ENCODE assay signal across 8 cellular contexts in genomic region chr16:82653550-82654511, GRCh38. TPM values are rescaled to one million over a fixed set of nuclear protein-coding genes. Genes with fewer than 3 reads are reported as not detected.
DNase-seq lines count a peak whose midpoint lies in the region; ATAC-seq and TF ChIP-seq lines count a peak whose summit lies in the region.

No MANE protein-coding gene starts in this region.

- H3K4me3 Mint-ChIP-seq in naive thymus-derived CD8-positive, alpha-beta T cell: peak overlapping the region; percentile 46 to 76 (median 60)

- CTCF ChIA-PET in mammary epithelial cell (lab: Charles Lee; ENCODE audit: low non-redundant PET): no interaction called here

- H2AFZ ChIP-seq in mammary epithelial cell (ENCODE audit: low read depth, low read length): peak overlapping the region; percentile 75

- no peaks in the 10 kb centered on the region for H3K9me3 ChIP-seq in right atrium auricular region
- H3K9me3 ChIP-seq in mammary epithelial cell (replicated peaks; ENCODE audit: insufficient read depth, low read length): no peaks in the 10 kb centered on the region

- H3K79me2 ChIP-seq in mammary epithelial cell (ENCODE audit: insufficient read depth, low read length): peaks cover 95% of the 10 kb centered on the region

- no TSS peak for BruUV-seq in mammary epithelial cell (replicated peaks; lab: Mats Ljungman, UMichigan)

- H3K4me1 ChIP-seq in right atrium auricular region: peaks cover 0 to 41% of the 10 kb centered on the region in 2 donors
- peaks cover 75% of the 10 kb centered on the region for H3K4me1 ChIP-seq in mammary epithelial cell (ENCODE audit: insufficient read depth, low read length)

- TF ChIP-seq CTCF in right atrium auricular region (IDR thresholded peaks at IDR 0.05) (no peak), mammary epithelial cell (conservative IDR thresholded peaks at IDR 0.05 in 1 of 2, IDR thresholded peaks at IDR 0.05 in 1 of 2; ENCODE audit: extremely low read depth in 1 of 2, insufficient read depth in 1 of 2, low read depth in 1 of 2, low read length in 2 of 2) (no peak)

- peak; percentile 27 for ATAC-seq in Right ventricle myocardium inferior
- peak; percentile 70 for ATAC-seq in HG03097 (IDR thresholded peaks at IDR 0.05; ENCODE audit: low FRiP score, unreplicated experiment)
- peak; percentile 93 for ATAC-seq in SK-N-SH treated with all-trans-retinoic acid at 6 μM for 48 hours
- peak; percentile 58 to 63 for ATAC-seq in naive thymus-derived CD8-positive, alpha-beta T cell

- H3K4me2 ChIP-seq in mammary epithelial cell (ENCODE audit: insufficient read depth, low read depth, low read length): peak overlapping the region; percentile 78

- H3K4me1 Mint-ChIP-seq in naive thymus-derived CD8-positive, alpha-beta T cell: peaks cover 35 to 84% (median 79%) of the 10 kb centered on the region in 4 donors

- H3K27me3 ChIP-seq in right atrium auricular region: no peaks in the 10 kb centered on the region
- no peaks in the 10 kb centered on the region for H3K27me3 ChIP-seq in mammary epithelial cell (ENCODE audit: insufficient read depth, low read length)

- H3K9me3 Mint-ChIP-seq in naive thymus-derived CD8-positive, alpha-beta T cell: peaks cover 0 to 3% (median 0%) of the 10 kb centered on the region in 9 donors

- H3K4me3 ChIP-seq in right atrium auricular region (no peak overlapping the region), mammary epithelial cell (replicated peaks in 1 of 3; ENCODE audit: insufficient read depth in 1 of 3, low read depth in 2 of 3, low read length in 3 of 3) (peak overlapping the region in 1 of 3 experiments; percentile 13)

- in situ Hi-C loops in mammary epithelial cell (cut with MboI; ENCODE audit: low sequenced_read_pairs in 2 of 2): no loop called here

- H3K27ac ChIP-seq in right atrium auricular region (peak overlapping the region in 1 of 2 donors; percentile 0), mammary epithelial cell (ENCODE audit: insufficient read depth, low read depth, low read length) (peak overlapping the region; percentile 91)

- H3K36me3 Mint-ChIP-seq in naive thymus-derived CD8-positive, alpha-beta T cell: no peaks in the 10 kb centered on the region

- no peaks in the 10 kb centered on the region for H4K20me1 ChIP-seq in mammary epithelial cell (ENCODE audit: insufficient read depth, low read length)

- DNase-seq in Right ventricle myocardium inferior (ENCODE audit: missing footprints): no peak
- DNase-seq in right atrium auricular region (ENCODE audit: low spot score): no peak
- peak; percentile 89 for DNase-seq in mammary epithelial cell
- peak in 5 of 10 donors; percentile 10 to 33 (median 22) for DNase-seq in naive thymus-derived CD8-positive, alpha-beta T cell
- DNase-seq in NCI-H146 (lab: John Stamatoyannopoulos, UW): no peak
- no peak for DNase-seq in COLO668 (lab: John Stamatoyannopoulos, UW; ENCODE audit: unreplicated experiment)

- WGBS in mammary epithelial cell (ENCODE audit: low coverage, missing lambda C conversion rate): 4% methylated on average over 9 of the region's 11 CpGs

- intact Hi-C loops in Right ventricle myocardium inferior (cut with DNase I) (no loop called here), mammary epithelial cell (cut with micrococcal nuclease) (loop anchor here (1.0 to 5.0 kb wide), 3 partner anchors 20 to 38 kb away; no protein-coding TSS in a partner anchor)

- no peaks in the 10 kb centered on the region for H3K27me3 Mint-ChIP-seq in naive thymus-derived CD8-positive, alpha-beta T cell

- dilution Hi-C loops in mammary epithelial cell (cut with HindIII; ENCODE audit: low sequenced_read_pairs): no loop called here

- H3K36me3 ChIP-seq in right atrium auricular region (no peaks in the 10 kb centered on the region), mammary epithelial cell (ENCODE audit: insufficient read depth, low read length) (peaks cover 4% of the 10 kb centered on the region)

- H3K27ac Mint-ChIP-seq in naive thymus-derived CD8-positive, alpha-beta T cell: peak overlapping the region; percentile 54 to 94 (median 82)

- peak overlapping the region; percentile 76 for H3K9ac ChIP-seq in mammary epithelial cell (ENCODE audit: insufficient read depth, low read length)

- POLR2A ChIA-PET in naive thymus-derived CD8-positive, alpha-beta T cell (lab: Charles Lee): no interaction called here

TF ChIP-seq in SK-N-SH treated with all-trans-retinoic acid at 6 μM for 48 hours, 23 proteins besides CTCF, POLR2A, EP300 and RAD21:
- TF ChIP-seq, protein P1, sequence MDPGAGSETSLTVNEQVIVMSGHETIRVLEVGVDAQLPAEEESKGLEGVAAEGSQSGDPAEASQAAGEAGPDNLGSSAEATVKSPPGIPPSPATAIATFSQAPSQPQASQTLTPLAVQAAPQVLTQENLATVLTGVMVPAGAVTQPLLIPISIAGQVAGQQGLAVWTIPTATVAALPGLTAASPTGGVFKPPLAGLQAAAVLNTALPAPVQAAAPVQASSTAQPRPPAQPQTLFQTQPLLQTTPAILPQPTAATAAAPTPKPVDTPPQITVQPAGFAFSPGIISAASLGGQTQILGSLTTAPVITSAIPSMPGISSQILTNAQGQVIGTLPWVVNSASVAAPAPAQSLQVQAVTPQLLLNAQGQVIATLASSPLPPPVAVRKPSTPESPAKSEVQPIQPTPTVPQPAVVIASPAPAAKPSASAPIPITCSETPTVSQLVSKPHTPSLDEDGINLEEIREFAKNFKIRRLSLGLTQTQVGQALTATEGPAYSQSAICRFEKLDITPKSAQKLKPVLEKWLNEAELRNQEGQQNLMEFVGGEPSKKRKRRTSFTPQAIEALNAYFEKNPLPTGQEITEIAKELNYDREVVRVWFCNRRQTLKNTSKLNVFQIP (CRISPR knock-in tag; IDR thresholded peaks at IDR 0.05; ENCODE audit: borderline replicate concordance, low read depth): no peak
- TF ChIP-seq ZNF8 (CRISPR knock-in tag; IDR thresholded peaks at IDR 0.05) (no peak), GLIS3 (CRISPR knock-in tag; IDR thresholded peaks at IDR 0.05) (no peak), TCF4 (CRISPR knock-in tag; IDR thresholded peaks at IDR 0.05; ENCODE audit: borderline replicate concordance) (no peak), ZFP30 (CRISPR knock-in tag; IDR thresholded peaks at IDR 0.05) (no peak), CSDC2 (CRISPR knock-in tag; IDR thresholded peaks at IDR 0.05) (no peak), PATZ1 (CRISPR knock-in tag; IDR thresholded peaks at IDR 0.05; ENCODE audit: borderline replicate concordance) (no peak), ISL1 (CRISPR knock-in tag; IDR thresholded peaks at IDR 0.05) (peak; percentile 33; the same call in 1 of the 2 replicates), BACH2 (CRISPR knock-in tag; IDR thresholded peaks at IDR 0.05; ENCODE audit: borderline replicate concordance) (no peak), PPARA (CRISPR knock-in tag; IDR thresholded peaks at IDR 0.05; ENCODE audit: borderline replicate concordance) (no peak), ZC3H10 (CRISPR knock-in tag; IDR thresholded peaks at IDR 0.05) (no peak), ARNTL (CRISPR knock-in tag; IDR thresholded peaks at IDR 0.05; ENCODE audit: borderline replicate concordance, low read depth) (no peak), SNAI2 (CRISPR knock-in tag; IDR thresholded peaks at IDR 0.05) (no peak), ZFP3 (CRISPR knock-in tag; IDR thresholded peaks at IDR 0.05) (no peak), TOX (CRISPR knock-in tag; IDR thresholded peaks at IDR 0.05; ENCODE audit: borderline replicate concordance) (peak; percentile 6; the same call in 1 of the 2 replicates)
- TF ChIP-seq, protein P2, sequence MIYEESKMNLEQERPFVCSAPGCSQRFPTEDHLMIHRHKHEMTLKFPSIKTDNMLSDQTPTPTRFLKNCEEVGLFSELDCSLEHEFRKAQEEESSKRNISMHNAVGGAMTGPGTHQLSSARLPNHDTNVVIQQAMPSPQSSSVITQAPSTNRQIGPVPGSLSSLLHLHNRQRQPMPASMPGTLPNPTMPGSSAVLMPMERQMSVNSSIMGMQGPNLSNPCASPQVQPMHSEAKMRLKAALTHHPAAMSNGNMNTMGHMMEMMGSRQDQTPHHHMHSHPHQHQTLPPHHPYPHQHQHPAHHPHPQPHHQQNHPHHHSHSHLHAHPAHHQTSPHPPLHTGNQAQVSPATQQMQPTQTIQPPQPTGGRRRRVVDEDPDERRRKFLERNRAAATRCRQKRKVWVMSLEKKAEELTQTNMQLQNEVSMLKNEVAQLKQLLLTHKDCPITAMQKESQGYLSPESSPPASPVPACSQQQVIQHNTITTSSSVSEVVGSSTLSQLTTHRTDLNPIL (CRISPR knock-in tag; IDR thresholded peaks at IDR 0.05; ENCODE audit: low read depth): peak; percentile 46; the same call in 1 of the 2 replicates

RNA-seq across cellular contexts. Expression of gene CDH13, which starts 27.1 kb away (rescaled TPM):
- total RNA-seq in Right ventricle myocardium inferior (173 TPM), right atrium auricular region (10 to 100 TPM; 75.4 to 85.9 TPM), mammary epithelial cell (100 to 1,000 TPM; 141 to 157 TPM)
- 130 TPM for polyA plus RNA-seq in mammary epithelial cell
- 141 TPM for polyA minus RNA-seq in mammary epithelial cell
- total RNA-seq in naive thymus-derived CD8-positive, alpha-beta T cell: not detected
- polyA plus RNA-seq in naive thymus-derived CD8-positive, alpha-beta T cell: not detected

Comparison
In these comparisons a context has a peak if more than half of its experiments do, and no peak if none do; other contexts are left out.
1. ATAC-seq: peak in every context shown above with its lines; median percentile 93 in SK-N-SH treated with all-trans-retinoic acid at 6 μM for 48 hours; 70 in HG03097; 60 in naive thymus-derived CD8-positive, alpha-beta T cell; 27 in Right ventricle myocardium inferior.
2. RNA of gene CDH13, which starts 27.1 kb away (total RNA-seq): 173 TPM in Right ventricle myocardium inferior (single experiment), 141 to 157 TPM in mammary epithelial cell and 75.4 to 85.9 TPM in right atrium auricular region; not detected in naive thymus-derived CD8-positive, alpha-beta T cell; every median in the first group is over 10 times any median in the second.